Comparison of ENCODE assay signal across 22 cellular contexts in genomic region chr2:104563398-104564024, GRCh38.
DNase-seq lines count a peak whose midpoint lies in the region; TF ChIP-seq lines count a peak whose summit lies in the region.
"Had no signal": no experiment of that assay in that cellular context is flagged by ENCODE, and none has a peak within 500 bp of the region (broad histone marks: within the 10 kb centered on the region; RNA-seq: fewer than 3 reads in every experiment).

No MANE protein-coding gene starts in this region.

- no peak overlapping the region for H3K27ac Mint-ChIP-seq in nephron progenitor cell
- H3K27ac Mint-ChIP-seq: CD8-positive, alpha-beta T cell; T-helper 1 cell treated with Interleukin-12 subunit alpha and Interleukin-12 subunit beta and Interleukin-4 antibody, amounts not matched to agents 30 μg/mL and 1 μg/mL, for 36 hours had no signal

- no peak overlapping the region for H3K4me3 Mint-ChIP-seq in nephron progenitor cell
- H3K4me3 Mint-ChIP-seq: CD8-positive, alpha-beta T cell; T-helper 1 cell treated with Interleukin-12 subunit alpha and Interleukin-12 subunit beta and Interleukin-4 antibody, amounts not matched to agents 30 μg/mL and 1 μg/mL, for 36 hours had no signal

- DNase-seq in NCI-H69 (lab: John Stamatoyannopoulos, UW), result peak; percentile 84
- peak; percentile 24 for DNase-seq in astrocyte of the cerebellum (ENCODE audit: low read depth)
- DNase-seq in nephron progenitor cell, result peak; percentile 35
- DNase-seq in DMS153 (lab: John Stamatoyannopoulos, UW), result no peak
- DNase-seq in DMS 273 treated with DMSO at 0.1 percent for 48 hours (lab: John Stamatoyannopoulos, UW), result no peak
- DNase-seq in SIG-M5 treated with dmso at 0.1 percent for 504 hours (lab: John Stamatoyannopoulos, UW; ENCODE audit: unreplicated experiment), result no peak
- DNase-seq: CD8-positive, alpha-beta T cell; DMS79 treated with DMSO at 0.1 percent for 48 hours; GM23248; IMR-90; MM.1S; NCI-H1092 treated with DMSO at 0.1 percent for 48 hours; NCI-H146; NCI-H2029 treated with DMSO at 0.1 percent for 48 hours; NCI-H510A; NCI-H82; PC-9; SIG-M5 had no signal

- TF ChIP-seq CTCF in HEK293 (tag by site-specific recombination; IDR thresholded peaks at IDR 0.05) (no peak), astrocyte of the cerebellum (IDR thresholded peaks at IDR 0.05; ENCODE audit: low read depth, low read length, missing control alignments) (no peak), nephron progenitor cell (IDR thresholded peaks at IDR 0.05) (no peak)

- CTCF ChIA-PET in HEK293 (lab: Yijun Ruan, JAX), result no interaction called here

- H3K27ac ChIP-seq in HEK293 (ENCODE audit: extremely low read depth, low read depth, low read length), result no peak overlapping the region
- H3K27ac ChIP-seq: BLaER1 treated with 17β-estradiol and CSF1 and Interleukin-3, amounts not matched to agents 10 nM and 100 nM; GM23248; PC-9; RWPE1 had no signal

- no peaks in the 10 kb centered on the region for H3K36me3 Mint-ChIP-seq in nephron progenitor cell (ENCODE audit: low read depth)
- H3K36me3 Mint-ChIP-seq: CD8-positive, alpha-beta T cell had no signal

- peaks cover 9% of the 10 kb centered on the region for H3K27me3 Mint-ChIP-seq in nephron progenitor cell (ENCODE audit: low read depth, poor library complexity)

- H3K36me3 ChIP-seq in HEK293 (ENCODE audit: control insufficient read depth in 2 of 2, insufficient read depth in 1 of 2, low read length in 2 of 2), result no peaks in the 10 kb centered on the region
- H3K36me3 ChIP-seq: BLaER1 treated with 17β-estradiol and CSF1 and Interleukin-3, amounts not matched to agents 10 nM and 100 nM had no signal

- H3K9me3 Mint-ChIP-seq in nephron progenitor cell, result peaks cover 8% of the 10 kb centered on the region
- H3K9me3 Mint-ChIP-seq: CD8-positive, alpha-beta T cell; T-helper 1 cell treated with Interleukin-12 subunit alpha and Interleukin-12 subunit beta and Interleukin-4 antibody, amounts not matched to agents 30 μg/mL and 1 μg/mL, for 36 hours had no signal

- no peak overlapping the region for H3K4me3 ChIP-seq in HEK293 (ENCODE audit: low read depth, low read length)
- H3K4me3 ChIP-seq in astrocyte of the cerebellum (ENCODE audit: low read depth, low read length), result no peak overlapping the region
- H3K4me3 ChIP-seq: BLaER1 treated with 17β-estradiol and CSF1 and Interleukin-3, amounts not matched to agents 10 nM and 100 nM; GM23248; PC-9 had no signal

- H3K4me1 ChIP-seq in HEK293 (ENCODE audit: control insufficient read depth, insufficient read depth, low read length), result no peaks in the 10 kb centered on the region; the same call in none of the 2 replicates

- in situ Hi-C loops in astrocyte of the cerebellum (cut with HindIII; ENCODE audit: low sequenced_read_pairs), result no loop called here

- no peaks in the 10 kb centered on the region for H3K9me3 ChIP-seq in HEK293 (ENCODE audit: control insufficient read depth, insufficient read depth, low read depth, low read length)
- H3K9me3 ChIP-seq: BLaER1 treated with 17β-estradiol and CSF1 and Interleukin-3, amounts not matched to agents 10 nM and 100 nM had no signal

- H3K4me1 Mint-ChIP-seq in nephron progenitor cell, result peaks cover 32% of the 10 kb centered on the region

- POLR2A ChIA-PET in HEK293 (lab: Yijun Ruan, JAX), result no interaction called here

TF ChIP-seq in HEK293, 187 proteins besides CTCF, POLR2A, EP300 and RAD21:
- TF ChIP-seq ZNF114 (tag by site-specific recombination; IDR thresholded peaks at IDR 0.05) (no peak), SCRT2 (tag by site-specific recombination; IDR thresholded peaks at IDR 0.05) (peak; percentile 47; the same call in 1 of the 2 replicates), ZBTB17 (tag by site-specific recombination; IDR thresholded peaks at IDR 0.05) (peak; percentile 25; the same call in 1 of the 2 replicates)

Comparison
In these comparisons a context has a peak if more than half of its experiments do, and no peak if none do; other contexts are left out.
1. DNase-seq: peak in NCI-H69 (single experiment), astrocyte of the cerebellum (single experiment) and nephron progenitor cell (single experiment); none in DMS153 (single experiment), DMS 273 treated with DMSO at 0.1 percent for 48 hours (single experiment) and SIG-M5 treated with dmso at 0.1 percent for 504 hours (single experiment).